28 cellular contexts compared by ENCODE assay signal in the genomic region with DNA sequence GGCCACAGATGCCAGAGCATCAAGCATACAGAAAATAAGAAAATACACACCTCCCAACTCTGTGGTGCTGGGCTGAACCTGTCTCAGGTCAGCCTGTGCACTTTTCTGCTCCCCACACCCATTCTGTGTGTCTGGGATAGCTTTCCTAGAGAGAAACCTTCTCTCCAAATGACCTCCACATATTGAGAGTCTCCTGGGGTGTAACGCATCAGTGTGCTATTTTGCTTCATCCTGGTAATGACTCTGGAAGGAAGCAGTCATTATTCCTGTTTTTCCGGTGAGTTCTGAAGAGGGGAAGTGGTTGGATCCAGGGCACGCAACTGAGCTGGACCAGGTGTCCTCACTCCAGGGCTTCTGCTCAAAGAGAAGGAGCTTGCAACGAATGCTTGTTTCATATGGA.
DNase-seq lines count a peak whose midpoint lies in the region; ATAC-seq, FAIRE-seq and TF ChIP-seq lines count a peak whose summit lies in the region.
"Had no signal": no experiment of that assay in that cellular context is flagged by ENCODE, and none has a peak within 500 bp of the region (broad histone marks: within the 10 kb centered on the region; RNA-seq: fewer than 3 reads in every experiment).

No MANE protein-coding gene starts in this region.

- H3K9ac ChIP-seq in HepG2 (ENCODE audit: insufficient read depth, low read depth, low read length) = no peak overlapping the region

- no TSS peak for BruUV-seq in HepG2 (replicated peaks; lab: Mats Ljungman, UMichigan)

- H3K27me3 ChIP-seq in right lobe of liver = no peaks in the 10 kb centered on the region
- peaks cover 0 to 12% of the 10 kb centered on the region in 2 experiments; a peak in 2 of 5 replicates for H3K27me3 ChIP-seq in HepG2 (ENCODE audit: control insufficient read depth in 1 of 2, insufficient read depth in 2 of 2, low read length in 2 of 2)
- H3K27me3 ChIP-seq in lower lobe of right lung (ENCODE audit: low read depth) = no peaks in the 10 kb centered on the region
- H3K27me3 ChIP-seq: adrenal gland, dorsolateral prefrontal cortex, SJSA1, suprapubic skin, upper lobe of left lung had no signal

- 63% methylated on average over 4 of the region's 4 CpGs for WGBS in right lobe of liver (ENCODE audit: insufficient coverage, low coverage, low lambda C conversion rate, missing lambda C conversion rate)
- WGBS in HepG2 (ENCODE audit: low lambda C conversion rate) = 31% methylated on average over 4 of the region's 4 CpGs

- H3K4me3 ChIP-seq in right lobe of liver = no peak overlapping the region
- H3K4me3 ChIP-seq in HepG2 (replicated peaks in 1 of 3; ENCODE audit: insufficient read depth in 1 of 3, low read depth in 2 of 3, low read length in 3 of 3) = no peak overlapping the region
- no peak overlapping the region for H3K4me3 ChIP-seq in lower lobe of right lung
- H3K4me3 ChIP-seq: adrenal gland, dorsolateral prefrontal cortex, GM23338, prostate gland, SJSA1, suprapubic skin, upper lobe of left lung had no signal

- H2AFZ ChIP-seq in HepG2 (ENCODE audit: low read length) = no peak overlapping the region
- H2AFZ ChIP-seq: GM23338 had no signal

- ATAC-seq in right lobe of liver = peak in 3 of 4 donors; percentile 18 to 69 (median 60)
- no peak for ATAC-seq in HepG2
- no peak for ATAC-seq in lower lobe of right lung
- ATAC-seq in GM18909 (IDR thresholded peaks at IDR 0.05; ENCODE audit: poor library complexity, unreplicated experiment) = no peak
- ATAC-seq: GM23338, left lobe of liver had no signal

- no peak overlapping the region for H3K4me2 ChIP-seq in HepG2 (ENCODE audit: low read depth, low read length)
- H3K4me2 ChIP-seq: GM23338 had no signal

- CTCF ChIA-PET in HepG2 (lab: Yijun Ruan, JAX; ENCODE audit: low intra/inter-chr PET ratio, low total read pairs) = no interaction called here
- CTCF ChIA-PET in HEK293T (lab: Yijun Ruan, JAX) = no interaction called here

- no peak for TF ChIP-seq RAD21 in HepG2 (CRISPR knock-in tag; IDR thresholded peaks at IDR 0.05)

- in situ Hi-C loops in HepG2 (cut with HindIII; ENCODE audit: extremely low pct_ligation_motif_present, low pct_unique_long_range_greater_than_20kb) = no loop called here

- POLR2A ChIA-PET in HepG2 (lab: Yijun Ruan, JAX) = no interaction called here
- POLR2A ChIA-PET in HEK293T (lab: Yijun Ruan, JAX) = no interaction called here

- TF ChIP-seq CTCF in right lobe of liver (IDR thresholded peaks at IDR 0.05) = no peak
- no peak for TF ChIP-seq CTCF in HepG2 (CRISPR knock-in tag; IDR thresholded peaks at IDR 0.05)
- TF ChIP-seq CTCF in lower lobe of right lung (IDR thresholded peaks at IDR 0.05) = no peak

- H4K20me1 ChIP-seq in HepG2 (ENCODE audit: insufficient read depth, low read length) = no peaks in the 10 kb centered on the region

- intact Hi-C loops in right lobe of liver (cut with DNase I) (no loop called here), HepG2 (cut with micrococcal nuclease; ENCODE audit: unreplicated experiment) (no loop called here), lower lobe of right lung (cut with DNase I) (no loop called here)

- H3K9me3 ChIP-seq in right lobe of liver (no peaks in the 10 kb centered on the region), HepG2 (ENCODE audit: low read length) (no peaks in the 10 kb centered on the region), lower lobe of right lung (no peaks in the 10 kb centered on the region)
- H3K9me3 ChIP-seq: adrenal gland, prostate gland, SJSA1, suprapubic skin, upper lobe of left lung had no signal

- H3K4me1 ChIP-seq in right lobe of liver = no peaks in the 10 kb centered on the region
- H3K4me1 ChIP-seq in HepG2 (ENCODE audit: insufficient read depth, low read length) = no peaks in the 10 kb centered on the region
- no peaks in the 10 kb centered on the region for H3K4me1 ChIP-seq in lower lobe of right lung
- H3K4me1 ChIP-seq: adrenal gland, suprapubic skin had no signal

- DNase-seq in right lobe of liver (no peak), HepG2 (ENCODE audit: low spot score) (no peak), dermis blood vessel endothelial cell (peak; percentile 67), lower lobe of right lung (no peak), HEK293T (ENCODE audit: extremely low spot score) (no peak), 8988T (no peak)
- DNase-seq: activated CD4-positive, alpha-beta T cell treated with anti-CD3 and anti-CD28 coated beads, Interleukin-2, amount 10 ng/mL, durations not matched to agents 7 days and 5 days; activated naive CD4-positive, alpha-beta T cell treated with anti-CD3 and anti-CD28 coated beads, Interleukin-2, amount 10 ng/mL, durations not matched to agents 7 days and 5 days; Calu3; CD4-positive, CD25-positive, alpha-beta regulatory T cell; cerebellar nuclear complex; DMS79; dorsolateral prefrontal cortex; GDM1; NCI-H1436; NCI-H345; NCI-H748 treated with DMSO at 0.1 percent for 48 hours; stimulated activated naive CD4-positive, alpha-beta T cell; T1000; upper lobe of left lung had no signal

- H3K27ac ChIP-seq in right lobe of liver (no peak overlapping the region), HepG2 (ENCODE audit: extremely low read length, insufficient read depth, low read length) (no peak overlapping the region), lower lobe of right lung (peak overlapping the region; percentile 18)
- H3K27ac ChIP-seq: dorsolateral prefrontal cortex, prostate gland, SJSA1, suprapubic skin, VCaP had no signal

- no peaks in the 10 kb centered on the region for H3K79me2 ChIP-seq in HepG2 (ENCODE audit: insufficient read depth, low read length)

- no peaks in the 10 kb centered on the region for H3K36me3 ChIP-seq in right lobe of liver
- H3K36me3 ChIP-seq in HepG2 (replicated peaks in 1 of 2; ENCODE audit: control insufficient read depth in 1 of 2, insufficient read depth in 2 of 2, low read length in 2 of 2) = no peaks in the 10 kb centered on the region
- no peaks in the 10 kb centered on the region for H3K36me3 ChIP-seq in lower lobe of right lung
- H3K36me3 ChIP-seq: adrenal gland, prostate gland, SJSA1, suprapubic skin, upper lobe of left lung had no signal

- TF ChIP-seq EP300 in HepG2 (IDR thresholded peaks at IDR 0.05; ENCODE audit: low read depth in 2 of 2, low read length in 2 of 2) = no peak
- TF ChIP-seq EP300 in HepG2 (CRISPR knock-in tag; IDR thresholded peaks at IDR 0.05; ENCODE audit: borderline replicate concordance) = no peak

- FAIRE-seq in HepG2 (lab: Jason Lieb, UNC) = no peak

- no peak for TF ChIP-seq POLR2A in right lobe of liver (IDR thresholded peaks at IDR 0.05)
- no peak for TF ChIP-seq POLR2A in HepG2 (IDR thresholded peaks at IDR 0.05; ENCODE audit: insufficient read depth in 1 of 2, low read depth in 2 of 2, low read length in 2 of 2)

TF ChIP-seq in HepG2, 621 proteins besides CTCF, POLR2A, EP300 and RAD21:
- TF ChIP-seq HOXD1 (CRISPR knock-in tag; IDR thresholded peaks at IDR 0.05) = no peak
- no peak for TF ChIP-seq GABPA (IDR thresholded peaks at IDR 0.05; ENCODE audit: low read depth, low read length)
- TF ChIP-seq GABPA (CRISPR knock-in tag; IDR thresholded peaks at IDR 0.05; ENCODE audit: low read depth) = no peak
- TF ChIP-seq ATF2 (CRISPR knock-in tag; IDR thresholded peaks at IDR 0.05) = no peak
- TF ChIP-seq, protein P1, sequence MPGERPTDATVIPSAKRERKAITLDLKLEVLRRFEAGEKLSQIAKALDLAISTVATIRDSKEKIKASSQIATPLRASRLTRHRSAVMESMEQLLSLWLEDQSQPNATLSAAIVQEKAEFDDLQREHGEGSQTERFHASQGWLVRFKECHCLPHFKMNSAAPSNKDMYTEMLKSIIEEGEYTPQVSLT (CRISPR knock-in tag; IDR thresholded peaks at IDR 0.05; ENCODE audit: borderline replicate concordance, low read depth) = no peak

TF ChIP-seq in HEK293T, 16 proteins besides CTCF, POLR2A, EP300 and RAD21:
- TF ChIP-seq, protein P2, sequence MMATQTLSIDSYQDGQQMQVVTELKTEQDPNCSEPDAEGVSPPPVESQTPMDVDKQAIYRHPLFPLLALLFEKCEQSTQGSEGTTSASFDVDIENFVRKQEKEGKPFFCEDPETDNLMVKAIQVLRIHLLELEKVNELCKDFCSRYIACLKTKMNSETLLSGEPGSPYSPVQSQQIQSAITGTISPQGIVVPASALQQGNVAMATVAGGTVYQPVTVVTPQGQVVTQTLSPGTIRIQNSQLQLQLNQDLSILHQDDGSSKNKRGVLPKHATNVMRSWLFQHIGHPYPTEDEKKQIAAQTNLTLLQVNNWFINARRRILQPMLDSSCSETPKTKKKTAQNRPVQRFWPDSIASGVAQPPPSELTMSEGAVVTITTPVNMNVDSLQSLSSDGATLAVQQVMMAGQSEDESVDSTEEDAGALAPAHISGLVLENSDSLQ (IDR thresholded peaks at IDR 0.05) = no peak
- no peak for TF ChIP-seq BHLHE40 (IDR thresholded peaks at IDR 0.05; ENCODE audit: borderline replicate concordance)

Comparison
In these comparisons a context has a peak if more than half of its experiments do, and no peak if none do; other contexts are left out.
1. ATAC-seq: peak in right lobe of liver (3 of 4); none in HepG2 (single experiment), lower lobe of right lung (0 of 2) and GM18909 (single experiment).